Comparison of ENCODE assay signal across 10 cellular contexts in the genomic region with DNA sequence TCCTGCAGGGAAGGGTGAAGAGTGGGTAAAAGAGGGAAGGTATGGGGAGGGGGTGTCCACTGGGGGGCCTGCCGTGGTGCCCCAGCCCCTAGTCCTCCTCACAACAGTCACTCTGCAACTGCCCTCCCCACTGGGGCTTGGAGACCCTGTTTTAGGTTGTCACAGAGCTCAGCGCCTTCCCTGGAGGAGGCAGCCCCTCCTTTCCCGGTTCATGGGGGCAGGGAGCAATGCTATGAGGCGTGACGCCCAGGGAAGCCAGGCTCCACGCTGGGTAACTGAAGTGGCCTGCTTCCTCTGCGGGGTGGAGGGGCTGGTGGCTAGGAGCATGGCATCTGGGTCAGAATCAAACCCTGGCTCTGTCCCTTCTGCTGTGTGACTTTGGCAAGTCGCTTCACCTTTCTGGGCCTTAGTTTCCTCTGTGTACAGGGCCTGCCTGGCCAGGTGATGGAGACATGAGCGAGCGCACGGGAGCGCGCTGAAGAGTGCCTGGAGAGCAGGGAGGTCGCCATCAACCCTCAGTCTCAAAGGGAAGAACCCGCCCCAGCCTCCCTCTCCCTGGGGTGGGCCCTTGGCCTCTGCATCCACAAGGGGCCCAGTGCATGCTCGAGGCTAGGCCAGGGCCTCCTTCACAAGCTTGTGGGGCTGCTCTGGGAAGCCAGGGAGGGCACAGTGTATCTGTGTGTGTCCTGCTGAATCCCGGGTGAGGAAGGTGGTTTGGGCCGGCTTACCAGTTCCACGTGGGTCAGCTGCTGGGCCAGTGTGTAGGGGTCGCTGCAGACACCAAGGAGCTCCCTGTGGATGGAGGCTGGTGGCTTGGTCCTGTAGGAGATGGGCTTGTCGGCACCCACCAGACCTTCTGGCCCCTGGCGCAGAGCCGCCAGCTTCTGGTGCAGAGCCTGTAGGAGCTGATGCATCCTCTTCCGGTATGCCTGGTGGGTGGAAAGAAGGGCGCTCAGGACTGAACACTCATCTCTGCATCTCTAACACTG. TPM values are rescaled to one million over a fixed set of nuclear protein-coding genes. Genes with fewer than 3 reads are reported as not detected.
DNase-seq lines count a peak whose midpoint lies in the region; ATAC-seq and TF ChIP-seq lines count a peak whose summit lies in the region.
"Had no signal": no experiment of that assay in that cellular context is flagged by ENCODE, and none has a peak within 500 bp of the region (broad histone marks: within the 10 kb centered on the region; RNA-seq: fewer than 3 reads in every experiment).

No MANE protein-coding gene starts in this region.

- H3K27me3 ChIP-seq in endodermal cell (ENCODE audit: control insufficient read depth, insufficient read depth, low read length, poor library complexity, severe bottlenecking) (peaks cover 5% of the 10 kb centered on the region), osteoblast (ENCODE audit: insufficient read depth, low read length) (peaks cover 18% of the 10 kb centered on the region)

- no peak overlapping the region for H3K27ac ChIP-seq in endodermal cell (ENCODE audit: low read depth, low read length)
- H3K27ac ChIP-seq in osteoblast (ENCODE audit: low read depth, low read length) = no peak overlapping the region
- H3K27ac ChIP-seq: gastrocnemius medialis had no signal

- H3K27ac Mint-ChIP-seq in endodermal cell = no peak overlapping the region
- H3K27ac Mint-ChIP-seq: nephron had no signal

- H3K4me2 ChIP-seq in osteoblast (ENCODE audit: insufficient read depth, low read length) = no peak overlapping the region

- H3K9me3 Mint-ChIP-seq in endodermal cell = no peaks in the 10 kb centered on the region
- H3K9me3 Mint-ChIP-seq: nephron had no signal

- H3K4me3 ChIP-seq in endodermal cell (ENCODE audit: low read length) (no peak overlapping the region), osteoblast (ENCODE audit: insufficient read depth, low read length) (no peak overlapping the region)
- H3K4me3 ChIP-seq: gastrocnemius medialis had no signal

- peaks cover 11% of the 10 kb centered on the region for H3K4me1 Mint-ChIP-seq in endodermal cell

- WGBS in endodermal cell (ENCODE audit: insufficient coverage in 1 of 2, insufficient read length in 1 of 2), 2 experiments = 89% methylated on average over 11 to 25 of the region's 25 CpGs

- in situ Hi-C loops in GM13977 (cut with MboI; ENCODE audit: low pct_unique_long_range_greater_than_20kb, low sequenced_read_pairs, unreplicated experiment) = no loop called here

- no peak overlapping the region for H3K4me3 Mint-ChIP-seq in endodermal cell
- H3K4me3 Mint-ChIP-seq: nephron had no signal

- no peaks in the 10 kb centered on the region for H3K79me2 ChIP-seq in osteoblast (ENCODE audit: insufficient read depth, low read length)

- H4K20me1 ChIP-seq in osteoblast (ENCODE audit: insufficient read depth, low read length) = no peaks in the 10 kb centered on the region

- TF ChIP-seq CTCF in GM13977 (IDR thresholded peaks at IDR 0.05; ENCODE audit: extremely low read depth, insufficient read depth, missing control alignments) (no peak), endodermal cell (conservative IDR thresholded peaks at IDR 0.05) (no peak), osteoblast (IDR thresholded peaks at IDR 0.05; ENCODE audit: extremely low read depth, low read depth, low read length) (no peak)

- H3K27me3 Mint-ChIP-seq in endodermal cell (ENCODE audit: insufficient read depth) = peaks cover 7% of the 10 kb centered on the region

- no peak overlapping the region for H2AFZ ChIP-seq in osteoblast (ENCODE audit: low read length)

- no peaks in the 10 kb centered on the region for H3K36me3 Mint-ChIP-seq in endodermal cell (ENCODE audit: low read depth)

- no peaks in the 10 kb centered on the region for H3K36me3 ChIP-seq in endodermal cell (ENCODE audit: control insufficient read depth, insufficient read depth, low read length)
- H3K36me3 ChIP-seq in osteoblast (ENCODE audit: insufficient read depth, low read length) = no peaks in the 10 kb centered on the region
- H3K36me3 ChIP-seq: gastrocnemius medialis had no signal

- H3K9me3 ChIP-seq in endodermal cell (ENCODE audit: control insufficient read depth, low read length) = no peaks in the 10 kb centered on the region
- H3K9me3 ChIP-seq in osteoblast (ENCODE audit: low read depth, low read length) = no peaks in the 10 kb centered on the region
- H3K9me3 ChIP-seq: gastrocnemius medialis had no signal

- DNase-seq in AG20443 (ENCODE audit: low spot score) = peak; percentile 11
- DNase-seq in GM13977 (ENCODE audit: low spot score) = peak; percentile 10
- DNase-seq in endodermal cell = peak; percentile 57
- peak; percentile 79 for DNase-seq in osteoblast (ENCODE audit: insufficient read length, low spot score, missing footprints)
- DNase-seq in NCI-H1436 treated with DMSO at 0.1 percent for 48 hours (lab: John Stamatoyannopoulos, UW) = no peak
- DNase-seq in GDM1 (lab: John Stamatoyannopoulos, UW) = no peak
- DNase-seq: gastrocnemius medialis, NCI-H1105 had no signal

- no peaks in the 10 kb centered on the region for H3K4me1 ChIP-seq in endodermal cell (ENCODE audit: control insufficient read depth, insufficient read depth, low read length)
- no peaks in the 10 kb centered on the region for H3K4me1 ChIP-seq in osteoblast (ENCODE audit: insufficient read depth, low read length)
- H3K4me1 ChIP-seq: gastrocnemius medialis had no signal

- ATAC-seq in GM19035 (IDR thresholded peaks at IDR 0.05; ENCODE audit: unreplicated experiment) = no peak
- ATAC-seq: gastrocnemius medialis had no signal

- no peak overlapping the region for H3K9ac ChIP-seq in endodermal cell (ENCODE audit: extremely low read depth, low read length, poor library complexity, severe bottlenecking)

RNA-seq across cellular contexts. Expression of gene RNF130, which starts 56.4 kb away (rescaled TPM):
- total RNA-seq in endodermal cell (10 to 100 TPM; 64.7 to 74.4 TPM), osteoblast (25.0 and 28.6 TPM in 2 replicates)
- polyA plus RNA-seq in endodermal cell (2013, experiment 1 of 2) = 120 TPM
- 106 TPM for polyA plus RNA-seq in endodermal cell (2013, experiment 2 of 2)

Comparison
In these comparisons a context has a peak if more than half of its experiments do, and no peak if none do; other contexts are left out.
1. DNase-seq: peak in AG20443 (single experiment), GM13977 (single experiment), endodermal cell (single experiment) and osteoblast (single experiment); none in NCI-H1436 treated with DMSO at 0.1 percent for 48 hours (single experiment) and GDM1 (single experiment).